ENCODE assay signal across 17 cellular contexts in genomic region chr5:4575608-4576007, GRCh38.
A peak's percentile ranks its signal among the peaks of the same experiment; 100 is the strongest.
DNase-seq lines count a peak whose midpoint lies in the region; ATAC-seq and TF ChIP-seq lines count a peak whose summit lies in the region.
"Had no signal": no experiment of that assay in that cellular context is flagged by ENCODE, and none has a peak within 500 bp of the region (broad histone marks: within the 10 kb centered on the region; RNA-seq: fewer than 3 reads in every experiment).

No MANE protein-coding gene starts in this region.

- H3K4me2 ChIP-seq in DND-41 (ENCODE audit: insufficient read depth, low read length) (peak overlapping the region; percentile 30), OCI-LY1 (ENCODE audit: low read length) (peak overlapping the region; percentile 33)

- H3K9me3 ChIP-seq in DND-41 (ENCODE audit: insufficient read depth, low read length, severe bottlenecking), result no peaks in the 10 kb centered on the region
- H3K9me3 ChIP-seq in OCI-LY1 (ENCODE audit: low read length), result no peaks in the 10 kb centered on the region
- H3K9me3 ChIP-seq: HAP-1 had no signal

- no peaks in the 10 kb centered on the region for H3K4me1 ChIP-seq in ACC112 (ENCODE audit: control insufficient read depth, insufficient read depth, low read length, unreplicated experiment)
- peaks cover 41% of the 10 kb centered on the region for H3K4me1 ChIP-seq in DND-41 (ENCODE audit: insufficient read depth, low read length)
- H3K4me1 ChIP-seq in OCI-LY1 (ENCODE audit: insufficient read depth, low read length, severe bottlenecking), result peaks cover 63% of the 10 kb centered on the region
- H3K4me1 ChIP-seq: HAP-1 had no signal

- no peak overlapping the region for H3K4me3 Mint-ChIP-seq in stimulated activated naive B cell treated with anti-CD40 and anti-IgM and Interleukin-4, amounts not matched to agents 10 μg/mL and 1 μg/mL and 100 μg/mL, for 72 hours
- H3K4me3 Mint-ChIP-seq in natural killer cell, result no peak overlapping the region
- H3K4me3 Mint-ChIP-seq: CD14-positive monocyte; CD4-positive, alpha-beta T cell; CD8-positive, alpha-beta memory T cell; HFFc6 had no signal

- H3K9me2 ChIP-seq in OCI-LY1 (ENCODE audit: low read depth, low read length), result no peaks in the 10 kb centered on the region

- no peaks in the 10 kb centered on the region for H3F3A ChIP-seq in OCI-LY1 (ENCODE audit: insufficient read depth, low read length)

- peaks cover 3 to 11% of the 10 kb centered on the region in 2 donors for H3K9me3 Mint-ChIP-seq in stimulated activated naive B cell treated with anti-CD40 and anti-IgM and Interleukin-4, amounts not matched to agents 10 μg/mL and 1 μg/mL and 100 μg/mL, for 72 hours
- peaks cover 10 to 15% of the 10 kb centered on the region in 2 donors for H3K9me3 Mint-ChIP-seq in natural killer cell

- no peaks in the 10 kb centered on the region for H3K27me3 ChIP-seq in ACC112 (ENCODE audit: insufficient read depth, low read length)
- no peaks in the 10 kb centered on the region for H3K27me3 ChIP-seq in DND-41 (ENCODE audit: insufficient read depth, low read length, poor library complexity)
- H3K27me3 ChIP-seq in OCI-LY1 (ENCODE audit: insufficient read depth, low read length), result no peaks in the 10 kb centered on the region

- H2AFZ ChIP-seq in ACC112 (ENCODE audit: low read length, unreplicated experiment) (no peak overlapping the region), DND-41 (ENCODE audit: low read depth, low read length) (peak overlapping the region; percentile 70), OCI-LY1 (ENCODE audit: low read length) (peak overlapping the region; percentile 94; the same call in 1 of the 2 replicates)

- no peaks in the 10 kb centered on the region for H3K27me3 Mint-ChIP-seq in stimulated activated naive B cell treated with anti-CD40 and anti-IgM and Interleukin-4, amounts not matched to agents 10 μg/mL and 1 μg/mL and 100 μg/mL, for 72 hours
- no peaks in the 10 kb centered on the region for H3K27me3 Mint-ChIP-seq in natural killer cell (ENCODE audit: low read depth in 2 of 2)
- H3K27me3 Mint-ChIP-seq: CD4-positive, alpha-beta T cell; CD8-positive, alpha-beta memory T cell had no signal

- no peaks in the 10 kb centered on the region for H4K20me1 ChIP-seq in DND-41 (ENCODE audit: insufficient read depth, low read length)
- H4K20me1 ChIP-seq in OCI-LY1 (ENCODE audit: insufficient read depth, low read length), result no peaks in the 10 kb centered on the region

- no peak overlapping the region for H3K27ac Mint-ChIP-seq in stimulated activated naive B cell treated with anti-CD40 and anti-IgM and Interleukin-4, amounts not matched to agents 10 μg/mL and 1 μg/mL and 100 μg/mL, for 72 hours
- no peak overlapping the region for H3K27ac Mint-ChIP-seq in natural killer cell
- H3K27ac Mint-ChIP-seq: CD14-positive monocyte; CD4-positive, alpha-beta T cell; CD8-positive, alpha-beta memory T cell; HFFc6 had no signal

- H3K9ac ChIP-seq in DND-41 (ENCODE audit: low read depth, low read length), result peak overlapping the region; percentile 34
- H3K9ac ChIP-seq in OCI-LY1 (ENCODE audit: low read length), result peak overlapping the region; percentile 41

- DNase-seq in DND-41, result peak; percentile 52
- DNase-seq in stimulated activated naive B cell treated with anti-CD40 and anti-IgM and Interleukin-4, amounts not matched to agents 10 μg/mL and 1 μg/mL and 100 μg/mL, for 72 hours, result no peak
- DNase-seq in natural killer cell, result no peak
- DNase-seq: ACHN; Calu3; CD4-positive, alpha-beta T cell; CD8-positive, alpha-beta memory T cell; EL; GOT3; HFFc6 had no signal

- H3K36me3 Mint-ChIP-seq in stimulated activated naive B cell treated with anti-CD40 and anti-IgM and Interleukin-4, amounts not matched to agents 10 μg/mL and 1 μg/mL and 100 μg/mL, for 72 hours, result no peaks in the 10 kb centered on the region
- no peaks in the 10 kb centered on the region for H3K36me3 Mint-ChIP-seq in natural killer cell
- H3K36me3 Mint-ChIP-seq: CD14-positive monocyte; CD8-positive, alpha-beta memory T cell had no signal

- H3K27ac ChIP-seq in ACC112 (ENCODE audit: low read depth, low read length) (peak overlapping the region; percentile 77), DND-41 (ENCODE audit: low read length) (peak overlapping the region; percentile 86), OCI-LY1 (ENCODE audit: low read depth, low read length, poor library complexity, severe bottlenecking) (peak overlapping the region; percentile 48)
- H3K27ac ChIP-seq: 22Rv1 had no signal

- no peaks in the 10 kb centered on the region for H3K4me1 Mint-ChIP-seq in stimulated activated naive B cell treated with anti-CD40 and anti-IgM and Interleukin-4, amounts not matched to agents 10 μg/mL and 1 μg/mL and 100 μg/mL, for 72 hours
- no peaks in the 10 kb centered on the region for H3K4me1 Mint-ChIP-seq in natural killer cell
- H3K4me1 Mint-ChIP-seq: CD14-positive monocyte; CD8-positive, alpha-beta memory T cell had no signal

- H3K36me3 ChIP-seq in ACC112 (ENCODE audit: insufficient read depth, low read length) (no peaks in the 10 kb centered on the region), DND-41 (ENCODE audit: insufficient read depth, low read length) (no peaks in the 10 kb centered on the region), OCI-LY1 (ENCODE audit: insufficient read depth, low read length) (no peaks in the 10 kb centered on the region)
- H3K36me3 ChIP-seq: HAP-1 had no signal

- H3K4me3 ChIP-seq in ACC112 (ENCODE audit: low read depth, low read length) (no peak overlapping the region), DND-41 (ENCODE audit: low read depth in 1 of 2, low read length in 2 of 2) (no peak overlapping the region), OCI-LY1 (ENCODE audit: low read depth, low read length, poor library complexity, severe bottlenecking) (peak overlapping the region; percentile 6)
- H3K4me3 ChIP-seq: HAP-1 had no signal

- TF ChIP-seq CTCF in DND-41 (IDR thresholded peaks at IDR 0.05; ENCODE audit: borderline replicate concordance, extremely low read depth, low read length, poor library complexity, severe bottlenecking) (no peak), OCI-LY1 (IDR thresholded peaks at IDR 0.05; ENCODE audit: low read length) (no peak), natural killer cell (IDR thresholded peaks at IDR 0.05) (no peak)

- ATAC-seq in DND-41 (ENCODE audit: insufficient read depth, low read depth) (peak; percentile 70), HG03565 (IDR thresholded peaks at IDR 0.05; ENCODE audit: unreplicated experiment) (no peak), HG03432 (IDR thresholded peaks at IDR 0.05; ENCODE audit: unreplicated experiment) (no peak), natural killer cell (no peak)
- ATAC-seq in stimulated activated naive B cell treated with anti-CD40 and anti-IgM and Interleukin-4, amounts not matched to agents 10 μg/mL and 1 μg/mL and 100 μg/mL, for 72 hours (replicated peaks), result peak; percentile 34 to 64

- intact Hi-C loops in natural killer cell (cut with micrococcal nuclease), result no loop called here

- no peaks in the 10 kb centered on the region for H3K79me2 ChIP-seq in ACC112 (ENCODE audit: control insufficient read depth, insufficient read depth, low read length, unreplicated experiment)
- no peaks in the 10 kb centered on the region for H3K79me2 ChIP-seq in DND-41 (ENCODE audit: insufficient read depth, low read length)
- H3K79me2 ChIP-seq in OCI-LY1 (ENCODE audit: insufficient read depth, low read length), result no peaks in the 10 kb centered on the region

Comparison
In these comparisons a context has a peak if more than half of its experiments do, and no peak if none do; other contexts are left out.
1. ATAC-seq: peak in DND-41 (single experiment) and stimulated activated naive B cell treated with anti-CD40 and anti-IgM and Interleukin-4, amounts not matched to agents 10 μg/mL and 1 μg/mL and 100 μg/mL, for 72 hours (2 of 2); none in HG03565 (single experiment), HG03432 (single experiment) and natural killer cell (0 of 3).
2. Peak in every context shown above with its lines, with median percentiles within 50 percentile points of each other: H3K27ac ChIP-seq.